ENCODE assay signal across 20 cellular contexts in the genomic region with DNA sequence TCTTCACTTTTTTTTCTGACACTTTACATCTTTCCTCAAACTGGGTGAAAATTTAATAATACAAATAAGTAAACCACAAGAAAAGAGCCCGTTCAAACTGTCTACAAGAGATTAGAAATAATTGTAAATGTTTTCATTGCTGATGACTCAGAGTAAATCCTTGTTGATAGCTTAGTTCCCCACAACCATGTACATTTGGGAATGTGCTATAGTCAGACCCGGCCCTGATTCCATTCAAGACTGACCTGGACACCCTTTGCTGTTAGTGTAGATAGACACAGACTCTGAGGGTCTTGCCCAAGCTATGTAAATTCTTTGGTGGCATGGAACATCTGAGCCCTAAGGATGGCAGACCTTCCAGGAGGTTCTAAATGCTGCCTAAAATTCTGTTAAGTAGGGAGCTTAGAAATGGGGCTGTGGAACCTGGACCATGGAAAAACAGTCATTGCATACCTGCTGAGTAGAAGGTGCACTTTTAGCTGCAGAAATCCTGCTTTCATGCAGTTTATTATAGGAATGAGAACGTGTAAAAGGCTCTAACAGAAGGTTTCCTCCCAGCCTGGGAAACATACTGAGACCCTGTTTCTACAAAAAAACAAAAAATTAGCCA. TPM values are rescaled to one million over a fixed set of nuclear protein-coding genes. Genes with fewer than 3 reads are reported as not detected.
A peak's percentile ranks its signal among the peaks of the same experiment; 100 is the strongest.
DNase-seq lines count a peak whose midpoint lies in the region; ATAC-seq, FAIRE-seq and TF ChIP-seq lines count a peak whose summit lies in the region.
"Had no signal": no experiment of that assay in that cellular context is flagged by ENCODE, and none has a peak within 500 bp of the region (broad histone marks: within the 10 kb centered on the region; RNA-seq: fewer than 3 reads in every experiment).

No MANE protein-coding gene starts in this region.

- ATAC-seq in activated naive CD4-positive, alpha-beta T cell treated with anti-CD3 and anti-CD28 coated beads, Interleukin-2, amount 50 U/mL, for 72 hours: no peak
- ATAC-seq in GM12878 (no peak), GM18505 (IDR thresholded peaks at IDR 0.05; ENCODE audit: unreplicated experiment) (no peak)
- ATAC-seq: gastrocnemius medialis, GM23338, mucosa of descending colon, psoas muscle had no signal

- H3K27me3 Mint-ChIP-seq in activated naive CD4-positive, alpha-beta T cell treated with anti-CD3 and anti-CD28 coated beads, Interleukin-2, amount 50 U/mL, for 24 hours: no peaks in the 10 kb centered on the region
- no peaks in the 10 kb centered on the region for H3K27me3 Mint-ChIP-seq in IgD-negative memory B cell

- CTCF ChIA-PET in GM12878 (lab: Yijun Ruan, JAX): interaction anchor here (0.6 to 2.2 kb wide), 6 partner anchors 16 to 169 kb away, joined by 3 to 7 read pairs (median 4); no protein-coding TSS in a partner anchor

- 19% methylated on average over 3 of the region's 3 CpGs for WGBS in GM12878 (ENCODE audit: insufficient coverage, insufficient replicate concordance, low lambda C conversion rate, missing lambda C conversion rate)

- H3K4me2 ChIP-seq in GM12878 (ENCODE audit: control insufficient read depth, insufficient read depth) (peak overlapping the region; percentile 78), skeletal muscle satellite cell (ENCODE audit: low read length) (peak overlapping the region; percentile 1)
- H3K4me2 ChIP-seq: GM23338 had no signal

- POLR2A ChIA-PET in GM12878 (lab: Charles Lee): interaction anchor here (0.7 to 5.6 kb wide), 7 partner anchors 8 to 142 kb away, joined by 3 to 29 read pairs (median 4); no protein-coding TSS in a partner anchor

- H3K9me3 ChIP-seq in GM12878 (replicated peaks; ENCODE audit: control insufficient read depth, insufficient read depth, low read length) (no peaks in the 10 kb centered on the region), skeletal muscle satellite cell (replicated peaks; ENCODE audit: low read length) (no peaks in the 10 kb centered on the region)
- H3K9me3 ChIP-seq: breast epithelium, gastrocnemius medialis, mucosa of descending colon, psoas muscle had no signal

- no peaks in the 10 kb centered on the region for H3K36me3 ChIP-seq in GM12878 (ENCODE audit: control insufficient read depth in 2 of 2, insufficient read depth in 2 of 2, low read length in 1 of 2)
- H3K36me3 ChIP-seq in skeletal muscle satellite cell (ENCODE audit: insufficient read depth, low read length): no peaks in the 10 kb centered on the region
- H3K36me3 ChIP-seq: breast epithelium, gastrocnemius medialis had no signal

- peaks cover 96% of the 10 kb centered on the region for H3K79me2 ChIP-seq in GM12878 (ENCODE audit: control insufficient read depth, insufficient read depth, low read length)

- H3K4me3 Mint-ChIP-seq in activated naive CD4-positive, alpha-beta T cell treated with anti-CD3 and anti-CD28 coated beads, Interleukin-2, amount 50 U/mL, for 24 hours: peak overlapping the region; percentile 56
- peak overlapping the region in 3 of 4 donors; percentile 67 to 97 (median 75) for H3K4me3 Mint-ChIP-seq in IgD-negative memory B cell
- H3K4me3 Mint-ChIP-seq: GM23338 had no signal

- H2AFZ ChIP-seq in GM12878 (ENCODE audit: control insufficient read depth, low read depth, low read length): no peak overlapping the region
- H2AFZ ChIP-seq: GM23338 had no signal

- DNase-seq in activated naive CD4-positive, alpha-beta T cell treated with anti-CD3 and anti-CD28 coated beads, Interleukin-2, amount 50 U/mL, for 72 hours (ENCODE audit: low spot score in 2 of 2): no peak
- DNase-seq in GM12878 (ENCODE audit: low read depth, low spot score): no peak
- no peak for DNase-seq in NCI-H2107 treated with DMSO at 0.1 percent for 48 hours (lab: John Stamatoyannopoulos, UW; ENCODE audit: unreplicated experiment)
- no peak for DNase-seq in midbrain (lab: John Stamatoyannopoulos, UW)
- DNase-seq: activated CD8-positive, alpha-beta memory T cell treated with anti-CD3 and anti-CD28 coated beads, Interleukin-2, amount 50 U/mL, for 48 hours; gastrocnemius medialis; islet precursor cell; mucosa of descending colon; NCI-H2107; psoas muscle had no signal

- no peak for TF ChIP-seq EP300 in GM12878 (IDR thresholded peaks at IDR 0.05; ENCODE audit: borderline replicate concordance in 1 of 2, control insufficient read depth in 1 of 2, low read depth in 2 of 2, low read length in 2 of 2)

- H4K20me1 ChIP-seq in GM12878 (ENCODE audit: control insufficient read depth, insufficient read depth): no peaks in the 10 kb centered on the region; the same call in 1 of the 2 replicates

- H3K4me1 ChIP-seq in GM12878 (ENCODE audit: control insufficient read depth, insufficient read depth, low read length) (peaks cover 11% of the 10 kb centered on the region; the same call in 1 of the 2 replicates), skeletal muscle satellite cell (ENCODE audit: control insufficient read depth, insufficient read depth, low read length) (peaks cover 23% of the 10 kb centered on the region)

- no peaks in the 10 kb centered on the region for H3K27me3 ChIP-seq in GM12878 (replicated peaks in 1 of 2; ENCODE audit: control insufficient read depth in 2 of 2, insufficient read depth in 2 of 2, low read length in 1 of 2)
- no peaks in the 10 kb centered on the region for H3K27me3 ChIP-seq in skeletal muscle satellite cell (ENCODE audit: control insufficient read depth, insufficient read depth, low read length)
- H3K27me3 ChIP-seq: breast epithelium, gastrocnemius medialis had no signal

- TF ChIP-seq RAD21 in GM12878 (IDR thresholded peaks at IDR 0.05; ENCODE audit: insufficient read depth, low read depth, low read length): no peak

- SMC1A ChIA-PET in GM12878 (lab: Charles Lee; ENCODE audit: uncharacterized antibody, unreplicated experiment): interaction anchor here (0.6 to 29.9 kb wide), 13 partner anchors 8 to 139 kb away, joined by 3 to 682 read pairs (median 3); no protein-coding TSS in a partner anchor

- RAD21 ChIA-PET in GM12878 (lab: Charles Lee; ENCODE audit: unreplicated experiment): interaction anchor here (0.7 to 8.6 kb wide), 9 partner anchors 16 to 145 kb away, joined by 3 to 113 read pairs (median 4); no protein-coding TSS in a partner anchor

- in situ Hi-C loops in GM12878 (cut with MboI): loop anchor here (25.0 kb wide), 1 partner anchor 1237 kb away; no protein-coding TSS in a partner anchor

- H3K4me1 Mint-ChIP-seq in activated naive CD4-positive, alpha-beta T cell treated with anti-CD3 and anti-CD28 coated beads, Interleukin-2, amount 50 U/mL, for 24 hours: peaks cover 84% of the 10 kb centered on the region
- peaks cover 45 to 59% (median 56%) of the 10 kb centered on the region in 3 donors for H3K4me1 Mint-ChIP-seq in IgD-negative memory B cell

- TF ChIP-seq CTCF in GM12878 (IDR thresholded peaks at IDR 0.05 in 2 of 3, conservative IDR thresholded peaks at IDR 0.05 in 1 of 3; ENCODE audit: control insufficient read depth in 2 of 3, extremely low read depth in 1 of 3, insufficient read depth in 1 of 3, low read depth in 3 of 3, low read length in 3 of 3): no peak

- peaks cover 8% of the 10 kb centered on the region for H3K36me3 Mint-ChIP-seq in activated naive CD4-positive, alpha-beta T cell treated with anti-CD3 and anti-CD28 coated beads, Interleukin-2, amount 50 U/mL, for 24 hours
- peaks cover 10 to 39% of the 10 kb centered on the region in 2 donors for H3K36me3 Mint-ChIP-seq in activated naive CD4-positive, alpha-beta T cell treated with anti-CD3 and anti-CD28 coated beads, Interleukin-2, amount 50 U/mL, for 72 hours
- H3K36me3 Mint-ChIP-seq in IgD-negative memory B cell: peaks cover under 1% of the 10 kb centered on the region

- H3K9ac ChIP-seq in GM12878 (ENCODE audit: control insufficient read depth, insufficient read depth, low read length) (peak overlapping the region; percentile 93; the same call in 1 of the 2 replicates), skeletal muscle satellite cell (ENCODE audit: low read depth, low read length) (no peak overlapping the region)

- no TSS peak for BruUV-seq in GM12878 (replicated peaks; lab: Mats Ljungman, UMichigan)

- no peaks in the 10 kb centered on the region for H3K9me3 Mint-ChIP-seq in activated naive CD4-positive, alpha-beta T cell treated with anti-CD3 and anti-CD28 coated beads, Interleukin-2, amount 50 U/mL, for 24 hours
- H3K9me3 Mint-ChIP-seq in activated naive CD4-positive, alpha-beta T cell treated with anti-CD3 and anti-CD28 coated beads, Interleukin-2, amount 50 U/mL, for 72 hours: no peaks in the 10 kb centered on the region
- no peaks in the 10 kb centered on the region for H3K9me3 Mint-ChIP-seq in IgD-negative memory B cell
- H3K9me3 Mint-ChIP-seq: GM23338, type B pancreatic cell had no signal

- H3K4me3 ChIP-seq in GM12878 (peak overlapping the region; percentile 95), skeletal muscle satellite cell (ENCODE audit: low read length) (no peak overlapping the region)
- H3K4me3 ChIP-seq: breast epithelium, gastrocnemius medialis, GM23338, mucosa of descending colon, psoas muscle, SK-N-MC had no signal

- no peak for TF ChIP-seq POLR2A in GM12878 (IDR thresholded peaks at IDR 0.05; ENCODE audit: low read depth, low read length)
- TF ChIP-seq POLR2A in GM18505 (IDR thresholded peaks at IDR 0.05; ENCODE audit: borderline replicate concordance, extremely low read depth, insufficient read depth, insufficient read length): no peak

- peak overlapping the region; percentile 7; the same call in 1 of the 2 replicates for H3K27ac ChIP-seq in GM12878 (ENCODE audit: control insufficient read depth, insufficient read depth)
- H3K27ac ChIP-seq: breast epithelium, gastrocnemius medialis, HL-60, psoas muscle, SK-N-MC, VCaP had no signal

- intact Hi-C loops in GM12878 (cut with micrococcal nuclease; ENCODE audit: unreplicated experiment): no loop called here

- H3K27ac Mint-ChIP-seq in activated naive CD4-positive, alpha-beta T cell treated with anti-CD3 and anti-CD28 coated beads, Interleukin-2, amount 50 U/mL, for 24 hours: peak overlapping the region; percentile 80
- H3K27ac Mint-ChIP-seq in activated naive CD4-positive, alpha-beta T cell treated with anti-CD3 and anti-CD28 coated beads, Interleukin-2, amount 50 U/mL, for 72 hours: no peak overlapping the region
- peak overlapping the region in 2 of 3 donors; percentile 39 to 95 for H3K27ac Mint-ChIP-seq in IgD-negative memory B cell
- H3K27ac Mint-ChIP-seq: GM23338, type B pancreatic cell had no signal

- peak; percentile 47 for FAIRE-seq in GM12878 (lab: Jason Lieb, UNC)

RNA-seq across cellular contexts. Expression of gene MALT1, which starts 3.7 kb away (rescaled TPM):
- 10 to 100 TPM; 34.0 to 70.8 TPM for total RNA-seq in activated naive CD4-positive, alpha-beta T cell treated with anti-CD3 and anti-CD28 coated beads, Interleukin-2, amount 50 U/mL, for 72 hours
- polyA plus RNA-seq in IgD-negative memory B cell (51.9 TPM), GM12878 (2011; rRNA removed) (126 and 179 TPM in 2 replicates), GM12878 (2014; fragmentation: Illumina TruSeq; extraction: Trizol) (54.2 and 67.3 TPM in 2 replicates), GM12878 (2014; fragmentation: Nextera tagmentation; extraction: Ambion mirVana) (10 to 100 TPM; 17.6 to 32.5 TPM), GM12878 (2014; rRNA removed) (33.9 and 40.3 TPM in 2 replicates), GM12878 (2016; fragmentation: Nextera tagmentation; extraction: Ambion mirVana) (10 to 100 TPM; 32.5 to 37.2 TPM)
- 326 and 345 TPM in 2 replicates for total RNA-seq in GM12878 (2013; cell fraction: nucleolus; rRNA removed)
- total RNA-seq in GM12878 (2014; rRNA removed) (61.5 and 79.2 TPM in 2 replicates), GM12878 (2014; rRNA removed; fragmentation: Illumina TruSeq; extraction: Trizol) (65.8 and 71.2 TPM in 2 replicates), GM12878 (2021) (49.8 and 50.6 TPM in 2 replicates)
- polyA plus RNA-seq in GM12878 (2011; ENCODE audit: low read depth): 19.6 TPM
- 40.3 and 53.0 TPM in 2 replicates for polyA plus RNA-seq in GM12878 (2011; cell fraction: cytosol; rRNA removed)
- polyA plus RNA-seq in GM12878 (2011; cell fraction: nucleus; rRNA removed): 145 and 211 TPM in 2 replicates
- 25.7 and 45.2 TPM in 2 replicates for polyA plus RNA-seq in GM12878 (2012)
- 83.9 and 129 TPM in 2 replicates for polyA minus RNA-seq in GM12878 (2011; rRNA and poly(A)+ RNA removed)
- 28.5 and 42.0 TPM in 2 replicates for polyA minus RNA-seq in GM12878 (2011; cell fraction: cytosol; rRNA and poly(A)+ RNA removed)
- 66.7 and 73.4 TPM in 2 replicates for polyA minus RNA-seq in GM12878 (2011; cell fraction: nucleus; rRNA and poly(A)+ RNA removed)
- 9.0 and 9.1 TPM in 2 replicates for total RNA-seq in skeletal muscle satellite cell (2012; rRNA removed)

RNA-seq across cellular contexts. Expression of gene ALPK2, which starts 46.1 kb away (rescaled TPM):
- total RNA-seq in activated naive CD4-positive, alpha-beta T cell treated with anti-CD3 and anti-CD28 coated beads, Interleukin-2, amount 50 U/mL, for 72 hours: 1 to 10 TPM in 1 of 2 donors, under 1 TPM in 1; 0.43 to 1.1 TPM
- polyA plus RNA-seq in IgD-negative memory B cell (not detected), GM12878 (2011; rRNA removed) (27.4 and 36.5 TPM in 2 replicates), GM12878 (2014; fragmentation: Illumina TruSeq; extraction: Trizol) (4.8 and 4.9 TPM in 2 replicates), GM12878 (2014; fragmentation: Nextera tagmentation; extraction: Ambion mirVana) (1 to 10 TPM; 1.6 to 1.8 TPM), GM12878 (2014; rRNA removed) (3.4 TPM in 2 replicates), GM12878 (2016; fragmentation: Nextera tagmentation; extraction: Ambion mirVana) (1 to 10 TPM; 5.1 to 6.0 TPM)
- 28.8 and 29.7 TPM in 2 replicates for total RNA-seq in GM12878 (2013; cell fraction: nucleolus; rRNA removed)
- total RNA-seq in GM12878 (2014; rRNA removed) (4.5 and 5.8 TPM in 2 replicates), GM12878 (2014; rRNA removed; fragmentation: Illumina TruSeq; extraction: Trizol) (8.1 and 8.5 TPM in 2 replicates), GM12878 (2021) (4.3 and 5.1 TPM in 2 replicates)
- polyA plus RNA-seq in GM12878 (2011; ENCODE audit: low read depth): 2.5 TPM
- 14.0 TPM in 2 replicates for polyA plus RNA-seq in GM12878 (2011; cell fraction: cytosol; rRNA removed)
- polyA plus RNA-seq in GM12878 (2011; cell fraction: nucleus; rRNA removed): 68.7 and 99.5 TPM in 2 replicates
- polyA plus RNA-seq in GM12878 (2012): 2.4 and 3.8 TPM in 2 replicates
- polyA minus RNA-seq in GM12878 (2011; rRNA and poly(A)+ RNA removed): 53.4 and 56.6 TPM in 2 replicates
- 10.0 and 12.4 TPM in 2 replicates for polyA minus RNA-seq in GM12878 (2011; cell fraction: cytosol; rRNA and poly(A)+ RNA removed)
- polyA minus RNA-seq in GM12878 (2011; cell fraction: nucleus; rRNA and poly(A)+ RNA removed): 96.9 and 97.0 TPM in 2 replicates
- 2.3 and 5.7 TPM in 2 replicates for total RNA-seq in skeletal muscle satellite cell (2012; rRNA removed)

Comparison
In these comparisons a context has a peak if more than half of its experiments do, and no peak if none do; other contexts are left out.
1. H3K27ac Mint-ChIP-seq: peak in activated naive CD4-positive, alpha-beta T cell treated with anti-CD3 and anti-CD28 coated beads, Interleukin-2, amount 50 U/mL, for 24 hours (single experiment) and IgD-negative memory B cell (2 of 3); none in activated naive CD4-positive, alpha-beta T cell treated with anti-CD3 and anti-CD28 coated beads, Interleukin-2, amount 50 U/mL, for 72 hours (0 of 2).